Comparison of ENCODE assay signal across 9 cellular contexts in the genomic region with DNA sequence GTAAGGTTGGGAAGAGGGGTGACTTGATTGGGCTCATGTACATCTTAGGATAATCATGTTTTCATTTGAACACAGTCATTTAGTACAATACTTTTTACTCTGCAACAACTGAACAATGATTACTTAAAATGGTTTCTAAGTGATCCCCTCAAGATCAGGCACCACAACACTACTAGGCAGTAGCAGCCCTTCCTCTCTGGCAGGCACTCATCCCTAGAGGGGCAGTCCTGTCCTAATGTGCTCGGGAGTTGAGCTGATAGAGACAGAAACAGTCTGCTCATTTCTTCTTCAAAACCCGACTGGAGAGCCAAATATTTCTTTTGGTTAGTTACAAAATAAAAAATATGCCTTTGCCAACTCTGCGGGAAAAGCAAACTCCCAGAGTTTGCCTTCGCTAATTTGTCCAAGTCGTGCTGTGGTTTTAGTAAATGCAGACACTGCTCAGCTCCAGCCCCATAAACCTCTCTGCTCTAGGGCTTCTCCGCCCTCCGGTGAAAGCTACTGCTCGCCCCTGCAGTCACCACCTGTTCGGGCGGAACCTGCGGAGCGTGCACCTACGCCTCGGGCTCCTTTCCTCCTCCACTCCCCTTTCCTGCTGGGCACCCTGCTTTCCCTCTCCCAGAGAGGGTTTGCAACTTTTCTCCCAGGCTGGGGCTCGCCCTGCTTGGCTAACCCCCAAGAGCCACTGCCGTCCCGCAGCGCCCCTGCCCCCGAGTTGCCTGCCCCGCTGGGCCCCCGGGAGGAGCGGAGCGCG. TPM values are rescaled to one million over a fixed set of nuclear protein-coding genes. Genes with fewer than 3 reads are reported as not detected.
DNase-seq lines count a peak whose midpoint lies in the region; ATAC-seq lines count a peak whose summit lies in the region.
"Had no signal": no experiment of that assay in that cellular context is flagged by ENCODE, and none has a peak within 500 bp of the region (broad histone marks: within the 10 kb centered on the region; RNA-seq: fewer than 3 reads in every experiment).

No MANE protein-coding gene starts in this region.

- intact Hi-C loops in head of caudate nucleus (cut with DNase I), result no loop called here
- intact Hi-C loops in sciatic nerve (cut with DNase I), result no loop called here

- DNase-seq in NCI-H748 (lab: John Stamatoyannopoulos, UW; ENCODE audit: unreplicated experiment) (peak; percentile 78), head of caudate nucleus (peak in 23 of 42 donors; percentile 7 to 69 (median 24)), sciatic nerve (ENCODE audit: low spot score) (no peak), KG1 (lab: John Stamatoyannopoulos, UW) (no peak), OCI-M2 (lab: John Stamatoyannopoulos, UW; ENCODE audit: unreplicated experiment) (no peak), DMS153 (lab: John Stamatoyannopoulos, UW) (no peak)

- ATAC-seq in GM18511 (IDR thresholded peaks at IDR 0.05; ENCODE audit: unreplicated experiment) (peak; percentile 41), HG02798 (IDR thresholded peaks at IDR 0.05; ENCODE audit: poor library complexity, unreplicated experiment) (peak; percentile 48), sciatic nerve (peak; percentile 31)

RNA-seq across cellular contexts. Expression of gene NPNT, which starts 0.5 kb away (rescaled TPM):
- total RNA-seq in sciatic nerve, result 39.4 TPM
- total RNA-seq: fibroblast of villous mesenchyme had no signal

Comparison
In these comparisons a context has a peak if more than half of its experiments do, and no peak if none do; other contexts are left out.
1. DNase-seq: peak in NCI-H748 (single experiment) and head of caudate nucleus (23 of 42); none in sciatic nerve (single experiment), KG1 (single experiment), OCI-M2 (single experiment) and DMS153 (single experiment).
2. Peak in every context shown above with its lines, with median percentiles within 50 percentile points of each other: ATAC-seq.